9 cellular contexts compared by ENCODE assay signal in the genomic region with DNA sequence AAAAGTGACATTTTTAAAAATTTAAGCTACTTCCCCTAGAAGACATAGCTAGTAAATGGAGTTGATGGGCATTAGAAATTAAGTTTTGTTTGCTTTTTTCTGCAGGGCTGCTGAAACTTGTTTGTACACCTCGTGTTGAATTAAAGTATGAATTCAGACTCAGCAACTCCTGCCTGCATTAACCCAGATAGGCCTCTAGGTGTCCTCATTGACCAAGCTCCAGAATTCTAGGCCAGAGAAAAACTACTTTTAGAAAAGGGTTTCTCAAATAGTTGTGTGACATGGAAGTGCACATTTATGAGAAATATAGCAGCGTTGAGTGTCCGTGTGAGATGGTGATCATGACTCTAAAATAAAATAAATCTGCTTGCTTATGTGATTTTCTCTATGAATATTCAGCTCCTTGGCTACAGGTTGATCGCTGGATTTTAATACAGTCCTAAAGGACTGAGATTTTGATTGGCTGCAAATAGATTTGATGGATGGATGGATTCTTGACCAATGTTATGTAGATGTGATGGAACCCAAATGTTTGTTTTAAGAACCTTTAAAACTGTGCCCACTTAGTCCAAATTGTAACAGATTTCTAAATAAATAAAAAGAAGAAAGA. TPM values are rescaled to one million over a fixed set of nuclear protein-coding genes. Genes with fewer than 3 reads are reported as not detected.
DNase-seq lines count a peak whose midpoint lies in the region; ATAC-seq and TF ChIP-seq lines count a peak whose summit lies in the region.
"Had no signal": no experiment of that assay in that cellular context is flagged by ENCODE, and none has a peak within 500 bp of the region (broad histone marks: within the 10 kb centered on the region; RNA-seq: fewer than 3 reads in every experiment).

No MANE protein-coding gene starts in this region.

- no peaks in the 10 kb centered on the region for H3K36me3 Mint-ChIP-seq in glutamatergic neuron (ENCODE audit: unreplicated experiment)
- H3K36me3 Mint-ChIP-seq: activated naive CD8-positive, alpha-beta T cell had no signal

- H3K27me3 ChIP-seq in H7 (ENCODE audit: control insufficient read depth, insufficient read depth, low read length) = no peaks in the 10 kb centered on the region; the same call in 1 of the 2 replicates

- H3K4me1 Mint-ChIP-seq in glutamatergic neuron (ENCODE audit: low read depth, unreplicated experiment) = no peaks in the 10 kb centered on the region

- no peaks in the 10 kb centered on the region for H3K36me3 ChIP-seq in H7 (replicated peaks; ENCODE audit: control insufficient read depth, insufficient read depth, low read length)

- H3K9me3 Mint-ChIP-seq in glutamatergic neuron (ENCODE audit: unreplicated experiment) = no peaks in the 10 kb centered on the region

- no peak overlapping the region for H3K4me3 Mint-ChIP-seq in glutamatergic neuron (ENCODE audit: unreplicated experiment)
- H3K4me3 Mint-ChIP-seq: activated naive CD8-positive, alpha-beta T cell had no signal

- peak; percentile 95 for TF ChIP-seq CTCF in glutamatergic neuron (IDR thresholded peaks at IDR 0.05; ENCODE audit: partially characterized antibody, unreplicated experiment)

- H3K27ac Mint-ChIP-seq in glutamatergic neuron (ENCODE audit: unreplicated experiment) = no peak overlapping the region
- H3K27ac Mint-ChIP-seq: activated naive CD8-positive, alpha-beta T cell had no signal

- no peak overlapping the region for H3K4me3 ChIP-seq in H7 (ENCODE audit: insufficient read depth, low read depth, low read length)

- DNase-seq in DMS79 treated with DMSO at 0.1 percent for 48 hours (lab: John Stamatoyannopoulos, UW) (peak; percentile 12), DMS79 (lab: John Stamatoyannopoulos, UW) (no peak), H7 (peak; percentile 34), NCI-H526 (lab: John Stamatoyannopoulos, UW) (peak; percentile 6 to 47), glutamatergic neuron (no peak), pons (ENCODE audit: low spot score) (peak; percentile 79)
- DNase-seq in activated gamma-delta T cell treated with anti-CD3 and anti-CD28 coated beads, Interleukin-2, amount 50 U/mL, for 16 hours (ENCODE audit: low read depth) = peak; percentile 15

- H3K27me3 Mint-ChIP-seq in glutamatergic neuron (ENCODE audit: unreplicated experiment) = no peaks in the 10 kb centered on the region
- H3K27me3 Mint-ChIP-seq: activated naive CD8-positive, alpha-beta T cell had no signal

- ATAC-seq in HG03442 (IDR thresholded peaks at IDR 0.05; ENCODE audit: unreplicated experiment) = no peak

RNA-seq across cellular contexts. Expression of gene LMOD3, which starts 39.3 kb away (rescaled TPM):
- total RNA-seq in H7 (2014; rRNA removed; shearing (Covaris generic)) = not detected in 2 replicates
- not detected for total RNA-seq in glutamatergic neuron (ENCODE audit: unreplicated experiment)

Comparison
In these comparisons a context has a peak if more than half of its experiments do, and no peak if none do; other contexts are left out.
1. DNase-seq: peak in DMS79 treated with DMSO at 0.1 percent for 48 hours (single experiment), H7 (single experiment), NCI-H526 (2 of 2), activated gamma-delta T cell treated with anti-CD3 and anti-CD28 coated beads, Interleukin-2, amount 50 U/mL, for 16 hours (single experiment) and pons (single experiment); none in DMS79 (single experiment) and glutamatergic neuron (single experiment).